11 cellular contexts compared by ENCODE assay signal in the genomic region with DNA sequence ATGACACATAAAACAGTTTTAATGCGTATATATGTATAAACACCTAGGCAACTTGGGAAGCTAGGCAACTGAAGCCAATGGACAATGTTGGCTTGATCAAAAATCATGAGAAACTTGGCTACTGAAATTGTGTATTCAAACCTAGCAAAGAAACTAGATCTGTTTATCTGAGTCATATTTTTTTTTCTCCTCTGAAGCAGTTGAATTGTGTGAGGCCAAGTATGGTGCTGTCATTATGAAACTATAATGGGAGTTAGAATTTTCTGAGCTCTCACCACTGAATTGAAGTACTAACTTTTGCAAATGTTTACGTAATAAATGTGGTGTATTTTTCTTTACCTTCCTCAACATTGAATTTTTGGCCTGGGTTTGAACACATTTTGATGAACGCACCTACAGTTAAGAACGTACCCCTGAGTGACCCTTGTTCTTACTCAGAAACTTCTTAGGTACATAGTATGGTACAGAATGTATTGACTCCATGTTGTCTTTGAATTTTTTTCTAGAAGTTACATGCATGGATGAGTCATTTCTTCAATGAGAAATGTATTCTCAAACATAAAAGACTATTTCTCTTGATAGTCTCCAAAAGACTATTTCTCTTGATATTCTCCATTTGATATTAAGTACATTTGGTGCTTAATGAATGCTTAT. TPM values are rescaled to one million over a fixed set of nuclear protein-coding genes. Genes with fewer than 3 reads are reported as not detected.
DNase-seq lines count a peak whose midpoint lies in the region; ATAC-seq, FAIRE-seq and TF ChIP-seq lines count a peak whose summit lies in the region.
"Had no signal": no experiment of that assay in that cellular context is flagged by ENCODE, and none has a peak within 500 bp of the region (broad histone marks: within the 10 kb centered on the region; RNA-seq: fewer than 3 reads in every experiment).

No MANE protein-coding gene starts in this region.

- 75% methylated on average over 4 of the region's 4 CpGs for WGBS in HepG2 (ENCODE audit: low lambda C conversion rate)

- FAIRE-seq in GM19239 (lab: Jason Lieb, UNC) = peak; percentile 42
- FAIRE-seq in HepG2 (lab: Jason Lieb, UNC) = no peak

- TF ChIP-seq EP300 in HepG2 (IDR thresholded peaks at IDR 0.05; ENCODE audit: low read depth in 2 of 2, low read length in 2 of 2) (no peak), HepG2 (CRISPR knock-in tag; IDR thresholded peaks at IDR 0.05; ENCODE audit: borderline replicate concordance) (no peak)

- peak; percentile 5 for DNase-seq in EH (ENCODE audit: low read depth)
- no peak for DNase-seq in GM19239 (ENCODE audit: insufficient read length, low spot score)
- peak; percentile 22 for DNase-seq in M059J (ENCODE audit: low read depth)
- no peak for DNase-seq in epithelial cell of prostate (ENCODE audit: low read depth, low spot score)
- no peak for DNase-seq in OCI-M2 (lab: John Stamatoyannopoulos, UW; ENCODE audit: unreplicated experiment)
- no peak for DNase-seq in BE2C
- no peak for DNase-seq in HepG2 (ENCODE audit: low spot score)
- DNase-seq: hippocampal formation; NCI-H526 treated with DMSO at 0.1 percent for 48 hours; stimulated activated naive B cell treated with anti-CD40 and anti-IgM and Interleukin-4, amounts not matched to agents 10 μg/mL and 1 μg/mL and 100 μg/mL, for 72 hours had no signal

- in situ Hi-C loops in HepG2 (cut with HindIII; ENCODE audit: extremely low pct_ligation_motif_present, low pct_unique_long_range_greater_than_20kb) = no loop called here

- peak overlapping the region; percentile 34 for H3K27ac ChIP-seq in epithelial cell of prostate
- no peak overlapping the region for H3K27ac ChIP-seq in HepG2 (ENCODE audit: extremely low read length, insufficient read depth, low read length)

- TF ChIP-seq POLR2A in HepG2 (IDR thresholded peaks at IDR 0.05; ENCODE audit: insufficient read depth in 1 of 2, low read depth in 2 of 2, low read length in 2 of 2) = no peak

- no peak overlapping the region for H2AFZ ChIP-seq in HepG2 (ENCODE audit: low read length)

- H3K36me3 ChIP-seq in BE2C (no peaks in the 10 kb centered on the region), HepG2 (replicated peaks in 1 of 2; ENCODE audit: control insufficient read depth in 1 of 2, insufficient read depth in 2 of 2, low read length in 2 of 2) (no peaks in the 10 kb centered on the region)

- H3K4me2 ChIP-seq in HepG2 (ENCODE audit: low read depth, low read length) = no peak overlapping the region

- H3K9me3 ChIP-seq in BE2C = no peaks in the 10 kb centered on the region; the same call in 1 of the 2 replicates
- no peaks in the 10 kb centered on the region for H3K9me3 ChIP-seq in HepG2 (ENCODE audit: low read length)

- CTCF ChIA-PET in HepG2 (lab: Yijun Ruan, JAX; ENCODE audit: low intra/inter-chr PET ratio, low total read pairs) = no interaction called here

- TF ChIP-seq RAD21 in HepG2 (CRISPR knock-in tag; IDR thresholded peaks at IDR 0.05) = no peak

- intact Hi-C loops in HepG2 (cut with micrococcal nuclease; ENCODE audit: unreplicated experiment) = no loop called here

- H3K4me3 ChIP-seq in BE2C (ENCODE audit: low read depth, low read length) (no peak overlapping the region), HepG2 (replicated peaks in 1 of 3; ENCODE audit: insufficient read depth in 1 of 3, low read depth in 2 of 3, low read length in 3 of 3) (no peak overlapping the region)

- H3K79me2 ChIP-seq in HepG2 (ENCODE audit: insufficient read depth, low read length) = no peaks in the 10 kb centered on the region

- POLR2A ChIA-PET in HepG2 (lab: Yijun Ruan, JAX) = no interaction called here

- H3K4me1 ChIP-seq in BE2C (no peaks in the 10 kb centered on the region), HepG2 (ENCODE audit: insufficient read depth, low read length) (peaks cover 9% of the 10 kb centered on the region)

- no peak for TF ChIP-seq CTCF in BE2C (IDR thresholded peaks at IDR 0.05; ENCODE audit: low read depth, low read length)
- TF ChIP-seq CTCF in HepG2 (CRISPR knock-in tag; IDR thresholded peaks at IDR 0.05) = no peak

- no peaks in the 10 kb centered on the region for H4K20me1 ChIP-seq in HepG2 (ENCODE audit: insufficient read depth, low read length)

- no peaks in the 10 kb centered on the region for H3K27me3 ChIP-seq in BE2C
- no peaks in the 10 kb centered on the region for H3K27me3 ChIP-seq in HepG2 (ENCODE audit: control insufficient read depth in 1 of 2, insufficient read depth in 2 of 2, low read length in 2 of 2)

- no peak for ATAC-seq in GM21367 (IDR thresholded peaks at IDR 0.05; ENCODE audit: unreplicated experiment)
- no peak for ATAC-seq in HepG2
- ATAC-seq: stimulated activated naive B cell treated with anti-CD40 and anti-IgM and Interleukin-4, amounts not matched to agents 10 μg/mL and 1 μg/mL and 100 μg/mL, for 72 hours had no signal

- no TSS peak for BruUV-seq in HepG2 (replicated peaks; lab: Mats Ljungman, UMichigan)

- no peak overlapping the region for H3K9ac ChIP-seq in HepG2 (ENCODE audit: insufficient read depth, low read depth, low read length)

TF ChIP-seq in HepG2, 621 proteins besides CTCF, POLR2A, EP300 and RAD21:
- TF ChIP-seq TBP (CRISPR knock-in tag; IDR thresholded peaks at IDR 0.05) = no peak
- no peak for TF ChIP-seq SRY (CRISPR knock-in tag; IDR thresholded peaks at IDR 0.05)
- TF ChIP-seq, protein P1, sequence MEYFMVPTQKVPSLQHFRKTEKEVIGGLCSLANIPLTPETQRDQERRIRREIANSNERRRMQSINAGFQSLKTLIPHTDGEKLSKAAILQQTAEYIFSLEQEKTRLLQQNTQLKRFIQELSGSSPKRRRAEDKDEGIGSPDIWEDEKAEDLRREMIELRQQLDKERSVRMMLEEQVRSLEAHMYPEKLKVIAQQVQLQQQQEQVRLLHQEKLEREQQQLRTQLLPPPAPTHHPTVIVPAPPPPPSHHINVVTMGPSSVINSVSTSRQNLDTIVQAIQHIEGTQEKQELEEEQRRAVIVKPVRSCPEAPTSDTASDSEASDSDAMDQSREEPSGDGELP (IDR thresholded peaks at IDR 0.05; ENCODE audit: borderline replicate concordance, low read depth) = no peak
- TF ChIP-seq SOX5 (CRISPR knock-in tag; IDR thresholded peaks at IDR 0.05; ENCODE audit: borderline replicate concordance) = no peak
- TF ChIP-seq, protein P2, sequence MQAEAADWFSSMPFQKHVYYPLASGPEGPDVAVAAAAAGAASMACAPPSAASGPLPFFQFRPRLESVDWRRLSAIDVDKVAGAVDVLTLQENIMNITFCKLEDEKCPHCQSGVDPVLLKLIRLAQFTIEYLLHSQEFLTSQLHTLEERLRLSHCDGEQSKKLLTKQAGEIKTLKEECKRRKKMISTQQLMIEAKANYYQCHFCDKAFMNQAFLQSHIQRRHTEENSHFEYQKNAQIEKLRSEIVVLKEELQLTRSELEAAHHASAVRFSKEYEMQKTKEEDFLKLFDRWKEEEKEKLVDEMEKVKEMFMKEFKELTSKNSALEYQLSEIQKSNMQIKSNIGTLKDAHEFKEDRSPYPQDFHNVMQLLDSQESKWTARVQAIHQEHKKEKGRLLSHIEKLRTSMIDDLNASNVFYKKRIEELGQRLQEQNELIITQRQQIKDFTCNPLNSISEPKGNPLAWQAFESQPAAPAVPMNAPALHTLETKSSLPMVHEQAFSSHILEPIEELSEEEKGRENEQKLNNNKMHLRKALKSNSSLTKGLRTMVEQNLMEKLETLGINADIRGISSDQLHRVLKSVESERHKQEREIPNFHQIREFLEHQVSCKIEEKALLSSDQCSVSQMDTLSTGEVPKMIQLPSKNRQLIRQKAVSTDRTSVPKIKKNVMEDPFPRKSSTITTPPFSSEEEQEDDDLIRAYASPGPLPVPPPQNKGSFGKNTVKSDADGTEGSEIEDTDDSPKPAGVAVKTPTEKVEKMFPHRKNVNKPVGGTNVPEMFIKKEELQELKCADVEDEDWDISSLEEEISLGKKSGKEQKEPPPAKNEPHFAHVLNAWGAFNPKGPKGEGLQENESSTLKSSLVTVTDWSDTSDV (CRISPR knock-in tag; IDR thresholded peaks at IDR 0.05) = no peak
- no peak for TF ChIP-seq ADNP (CRISPR knock-in tag; IDR thresholded peaks at IDR 0.05)

RNA-seq across cellular contexts. Expression of a gene that starts 23.8 kb away (rescaled TPM):
- total RNA-seq in M059J (2014; rRNA removed; shearing (Covaris generic)) = not detected in 2 replicates
- not detected for polyA plus RNA-seq in BE2C (2012; ENCODE audit: insufficient read depth, insufficient read length, low read depth)
- total RNA-seq in HepG2 (2016; rRNA removed; fragmentation: Illumina TruSeq; extraction: Trizol) = not detected in 2 replicates
- not detected in 2 replicates for total RNA-seq in HepG2 (2016; cell fraction: cytosol; rRNA removed; fragmentation: Illumina TruSeq; extraction: Trizol; ENCODE audit: low read depth)
- not detected in 2 replicates for total RNA-seq in HepG2 (2016; cell fraction: insoluble cytoplasmic fraction; rRNA removed; fragmentation: Illumina TruSeq; extraction: Trizol)
- 0.03 TPM in 1 of 2 replicates, not detected in the other for total RNA-seq in HepG2 (2016; cell fraction: membrane; rRNA removed; fragmentation: Illumina TruSeq; extraction: Trizol)
- not detected in 2 replicates for total RNA-seq in HepG2 (2016; cell fraction: nucleus; rRNA removed; fragmentation: Illumina TruSeq; extraction: Trizol)
- not detected in 2 replicates for polyA plus RNA-seq in HepG2 (2011; rRNA removed)
- polyA plus RNA-seq in HepG2 (2011; cell fraction: cytosol; rRNA removed) = 0.03 TPM in 2 replicates
- polyA plus RNA-seq in HepG2 (2011; cell fraction: nucleus; rRNA removed) = not detected in 2 replicates
- not detected in 2 replicates for polyA plus RNA-seq in HepG2 (2012)
- polyA plus RNA-seq in HepG2 (2016; cell fraction: cytosol; fragmentation: Illumina TruSeq; extraction: Trizol; ENCODE audit: low read depth) = not detected in 2 replicates
- polyA plus RNA-seq in HepG2 (2016; cell fraction: insoluble cytoplasmic fraction; fragmentation: Illumina TruSeq; extraction: Trizol; ENCODE audit: low read depth) = not detected in 2 replicates
- not detected in 2 replicates for polyA plus RNA-seq in HepG2 (2016; cell fraction: membrane; fragmentation: Illumina TruSeq; extraction: Trizol; ENCODE audit: low read depth)
- polyA plus RNA-seq in HepG2 (2016; cell fraction: nucleus; fragmentation: Illumina TruSeq; extraction: Trizol; ENCODE audit: insufficient read depth, low read depth) = not detected in 2 replicates
- polyA minus RNA-seq in HepG2 (2011; rRNA and poly(A)+ RNA removed; ENCODE audit: low replicate concordance) = not detected in 2 replicates
- polyA minus RNA-seq in HepG2 (2011; cell fraction: cytosol; rRNA and poly(A)+ RNA removed) = not detected in 2 replicates
- polyA minus RNA-seq in HepG2 (2011; cell fraction: nucleus; rRNA and poly(A)+ RNA removed) = not detected in 2 replicates

Comparison
In these comparisons a context has a peak if more than half of its experiments do, and no peak if none do; other contexts are left out.
1. DNase-seq: peak in EH (single experiment) and M059J (single experiment); none in GM19239 (single experiment), epithelial cell of prostate (single experiment), OCI-M2 (single experiment), BE2C (single experiment) and HepG2 (single experiment).